8 cellular contexts compared by ENCODE assay signal in genomic region chr17:68462381-68463210, GRCh38. TPM values are rescaled to one million over a fixed set of nuclear protein-coding genes. Genes with fewer than 3 reads are reported as not detected.
DNase-seq lines count a peak whose midpoint lies in the region; ATAC-seq and TF ChIP-seq lines count a peak whose summit lies in the region.

No MANE protein-coding gene starts in this region.

- CTCF ChIA-PET in HEK293 (lab: Yijun Ruan, JAX): interaction anchor here (0.5 to 5.1 kb wide), 22 partner anchors 8 to 498 kb away, joined by 3 to 30 read pairs (median 4); partner anchors contain the start of gene ARSG

- no peaks in the 10 kb centered on the region for H3K27me3 Mint-ChIP-seq in activated naive CD8-positive, alpha-beta T cell treated with anti-CD3 and anti-CD28 coated beads, Interleukin-2, amount 50 U/mL, for 24 hours

- peak; percentile 66 for ATAC-seq in activated naive CD8-positive, alpha-beta T cell treated with anti-CD3 and anti-CD28 coated beads, Interleukin-2, amount 50 U/mL, for 24 hours
- ATAC-seq in left cardiac atrium (peak; percentile 83), sciatic nerve (peak; percentile 89), HG03025 (IDR thresholded peaks at IDR 0.05; ENCODE audit: low FRiP score, unreplicated experiment) (no peak)

- H3K4me1 ChIP-seq in HEK293 (ENCODE audit: control insufficient read depth, insufficient read depth, low read length): peaks cover 4% of the 10 kb centered on the region; the same call in 1 of the 2 replicates

- POLR2A ChIA-PET in HEK293 (lab: Yijun Ruan, JAX): no interaction called here

- DNase-seq in GM04503 (ENCODE audit: low read depth) (peak; percentile 23), NCI-H128 (lab: John Stamatoyannopoulos, UW; ENCODE audit: unreplicated experiment) (peak; percentile 72), SKM-1 treated with dmso at 0.1 percent for 144 hours (lab: John Stamatoyannopoulos, UW; ENCODE audit: unreplicated experiment) (peak; percentile 74), left cardiac atrium (peak; percentile 74), sciatic nerve (ENCODE audit: low spot score) (peak; percentile 70)
- peak; percentile 66 for DNase-seq in activated naive CD8-positive, alpha-beta T cell treated with anti-CD3 and anti-CD28 coated beads, Interleukin-2, amount 50 U/mL, for 24 hours

- no peaks in the 10 kb centered on the region for H3K36me3 ChIP-seq in HEK293 (ENCODE audit: control insufficient read depth in 2 of 2, insufficient read depth in 1 of 2, low read length in 2 of 2)

- peak; percentile 74 for TF ChIP-seq CTCF in HEK293 (tag by site-specific recombination; IDR thresholded peaks at IDR 0.05)

- H3K4me3 Mint-ChIP-seq in activated naive CD8-positive, alpha-beta T cell treated with anti-CD3 and anti-CD28 coated beads, Interleukin-2, amount 50 U/mL, for 24 hours: no peak overlapping the region

- intact Hi-C loops in left cardiac atrium (cut with DNase I): loop anchor here in 1 of 2 donors (2.0 to 10.0 kb wide), 3 partner anchors 200 to 498 kb away; no protein-coding TSS in a partner anchor
- intact Hi-C loops in sciatic nerve (cut with DNase I): loop anchor here (10.0 kb wide), 2 partner anchors 198 to 288 kb away; no protein-coding TSS in a partner anchor

- no peak overlapping the region for H3K27ac ChIP-seq in HEK293 (ENCODE audit: extremely low read depth, low read depth, low read length)

- H3K4me3 ChIP-seq in HEK293 (ENCODE audit: low read depth, low read length): no peak overlapping the region

- peak overlapping the region; percentile 3 for H3K27ac Mint-ChIP-seq in activated naive CD8-positive, alpha-beta T cell treated with anti-CD3 and anti-CD28 coated beads, Interleukin-2, amount 50 U/mL, for 24 hours

- H3K9me3 Mint-ChIP-seq in activated naive CD8-positive, alpha-beta T cell treated with anti-CD3 and anti-CD28 coated beads, Interleukin-2, amount 50 U/mL, for 24 hours: no peaks in the 10 kb centered on the region

- H3K4me1 Mint-ChIP-seq in activated naive CD8-positive, alpha-beta T cell treated with anti-CD3 and anti-CD28 coated beads, Interleukin-2, amount 50 U/mL, for 24 hours: peaks cover 58% of the 10 kb centered on the region

- no peaks in the 10 kb centered on the region for H3K36me3 Mint-ChIP-seq in activated naive CD8-positive, alpha-beta T cell treated with anti-CD3 and anti-CD28 coated beads, Interleukin-2, amount 50 U/mL, for 24 hours (ENCODE audit: low read depth)

- no peaks in the 10 kb centered on the region for H3K9me3 ChIP-seq in HEK293 (ENCODE audit: control insufficient read depth, insufficient read depth, low read depth, low read length)

TF ChIP-seq in HEK293, 187 proteins besides CTCF, POLR2A, EP300 and RAD21 (continues in another document):
- TF ChIP-seq ZXDB (tag by site-specific recombination; IDR thresholded peaks at IDR 0.05) (0 out of 2 replicates have a peak, but pooled peaks have one; percentile 32), PATZ1 (tag by site-specific recombination; IDR thresholded peaks at IDR 0.05) (0 out of 2 replicates have a peak, but pooled peaks have one; percentile 20), ZNF660 (tag by site-specific recombination; IDR thresholded peaks at IDR 0.05) (peak; percentile 99), ZNF692 (tag by site-specific recombination; IDR thresholded peaks at IDR 0.05) (no peak), GLIS2 (tag by site-specific recombination; IDR thresholded peaks at IDR 0.05) (no peak), ZNF24 (tag by site-specific recombination; IDR thresholded peaks at IDR 0.05) (no peak), KLF9 (tag by site-specific recombination; IDR thresholded peaks at IDR 0.05; ENCODE audit: low read depth) (peak; percentile 97), ZNF488 (tag by site-specific recombination; IDR thresholded peaks at IDR 0.05) (no peak)
- TF ChIP-seq, protein P1, sequence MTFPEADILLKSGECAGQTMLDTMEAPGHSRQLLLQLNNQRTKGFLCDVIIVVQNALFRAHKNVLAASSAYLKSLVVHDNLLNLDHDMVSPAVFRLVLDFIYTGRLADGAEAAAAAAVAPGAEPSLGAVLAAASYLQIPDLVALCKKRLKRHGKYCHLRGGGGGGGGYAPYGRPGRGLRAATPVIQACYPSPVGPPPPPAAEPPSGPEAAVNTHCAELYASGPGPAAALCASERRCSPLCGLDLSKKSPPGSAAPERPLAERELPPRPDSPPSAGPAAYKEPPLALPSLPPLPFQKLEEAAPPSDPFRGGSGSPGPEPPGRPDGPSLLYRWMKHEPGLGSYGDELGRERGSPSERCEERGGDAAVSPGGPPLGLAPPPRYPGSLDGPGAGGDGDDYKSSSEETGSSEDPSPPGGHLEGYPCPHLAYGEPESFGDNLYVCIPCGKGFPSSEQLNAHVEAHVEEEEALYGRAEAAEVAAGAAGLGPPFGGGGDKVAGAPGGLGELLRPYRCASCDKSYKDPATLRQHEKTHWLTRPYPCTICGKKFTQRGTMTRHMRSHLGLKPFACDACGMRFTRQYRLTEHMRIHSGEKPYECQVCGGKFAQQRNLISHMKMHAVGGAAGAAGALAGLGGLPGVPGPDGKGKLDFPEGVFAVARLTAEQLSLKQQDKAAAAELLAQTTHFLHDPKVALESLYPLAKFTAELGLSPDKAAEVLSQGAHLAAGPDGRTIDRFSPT (tag by site-specific recombination; IDR thresholded peaks at IDR 0.05): no peak
- TF ChIP-seq, protein P2, sequence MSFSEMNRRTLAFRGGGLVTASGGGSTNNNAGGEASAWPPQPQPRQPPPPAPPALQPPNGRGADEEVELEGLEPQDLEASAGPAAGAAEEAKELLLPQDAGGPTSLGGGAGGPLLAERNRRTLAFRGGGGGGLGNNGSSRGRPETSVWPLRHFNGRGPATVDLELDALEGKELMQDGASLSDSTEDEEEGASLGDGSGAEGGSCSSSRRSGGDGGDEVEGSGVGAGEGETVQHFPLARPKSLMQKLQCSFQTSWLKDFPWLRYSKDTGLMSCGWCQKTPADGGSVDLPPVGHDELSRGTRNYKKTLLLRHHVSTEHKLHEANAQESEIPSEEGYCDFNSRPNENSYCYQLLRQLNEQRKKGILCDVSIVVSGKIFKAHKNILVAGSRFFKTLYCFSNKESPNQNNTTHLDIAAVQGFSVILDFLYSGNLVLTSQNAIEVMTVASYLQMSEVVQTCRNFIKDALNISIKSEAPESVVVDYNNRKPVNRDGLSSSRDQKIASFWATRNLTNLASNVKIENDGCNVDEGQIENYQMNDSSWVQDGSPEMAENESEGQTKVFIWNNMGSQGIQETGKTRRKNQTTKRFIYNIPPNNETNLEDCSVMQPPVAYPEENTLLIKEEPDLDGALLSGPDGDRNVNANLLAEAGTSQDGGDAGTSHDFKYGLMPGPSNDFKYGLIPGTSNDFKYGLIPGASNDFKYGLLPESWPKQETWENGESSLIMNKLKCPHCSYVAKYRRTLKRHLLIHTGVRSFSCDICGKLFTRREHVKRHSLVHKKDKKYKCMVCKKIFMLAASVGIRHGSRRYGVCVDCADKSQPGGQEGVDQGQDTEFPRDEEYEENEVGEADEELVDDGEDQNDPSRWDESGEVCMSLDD (tag by site-specific recombination; IDR thresholded peaks at IDR 0.05): 0 out of 2 replicates have a peak, but pooled peaks have one; percentile 39

RNA-seq across cellular contexts. Expression of gene WIPI1, which starts 5.3 kb away (rescaled TPM):
- total RNA-seq in left cardiac atrium: 10 to 100 TPM; 35.8 to 74.3 TPM
- total RNA-seq in sciatic nerve: 46.5 TPM

RNA-seq across cellular contexts. Expression of gene PRKAR1A, which starts 49.6 kb away (rescaled TPM):
- total RNA-seq in left cardiac atrium: 100 to 1,000 TPM; 483 to 653 TPM
- total RNA-seq in sciatic nerve: 320 TPM

Comparison
In these comparisons a context has a peak if more than half of its experiments do, and no peak if none do; other contexts are left out.
1. DNase-seq: peak in every context shown above with its lines; median percentile 74 in SKM-1 treated with dmso at 0.1 percent for 144 hours; 74 in left cardiac atrium; 72 in NCI-H128; 70 in sciatic nerve; 66 in activated naive CD8-positive, alpha-beta T cell treated with anti-CD3 and anti-CD28 coated beads, Interleukin-2, amount 50 U/mL, for 24 hours; 23 in GM04503.